Comparison of ENCODE assay signal across 20 cellular contexts in the genomic region with DNA sequence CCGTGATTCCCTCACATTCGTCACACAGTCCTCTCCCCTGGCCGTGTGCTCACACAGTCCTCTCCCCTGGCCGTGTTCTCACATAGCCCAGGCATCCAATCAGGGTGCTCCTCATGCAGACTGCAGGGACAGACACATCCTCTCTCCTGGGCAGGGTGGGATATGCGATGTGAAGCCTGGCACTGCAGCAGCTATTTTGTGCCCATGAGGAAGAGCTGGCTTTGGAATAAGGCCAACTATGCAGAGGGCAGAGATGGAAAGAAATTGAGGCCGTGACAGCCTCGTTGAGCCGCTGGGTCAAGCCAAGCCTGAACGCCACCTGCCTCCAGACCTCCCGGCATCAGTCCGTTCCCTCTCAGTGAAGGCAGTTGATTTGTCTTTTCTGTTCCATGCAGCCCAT. TPM values are rescaled to one million over a fixed set of nuclear protein-coding genes. Genes with fewer than 3 reads are reported as not detected.
"Had no signal": no experiment of that assay in that cellular context is flagged by ENCODE, and none has a peak within 500 bp of the region (broad histone marks: within the 10 kb centered on the region; RNA-seq: fewer than 3 reads in every experiment).

No MANE protein-coding gene starts in this region.

- H3K9me3 ChIP-seq: neutrophil had no signal

- ATAC-seq: effector memory CD8-positive, alpha-beta T cell; foreskin keratinocyte; stimulated activated naive B cell treated with anti-CD40 and anti-IgM and Interleukin-4, amounts not matched to agents 10 μg/mL and 1 μg/mL and 100 μg/mL, for 72 hours had no signal

- H3K36me3 Mint-ChIP-seq: activated naive CD8-positive, alpha-beta T cell; immature natural killer cell had no signal

- H3K9me3 Mint-ChIP-seq: activated T-helper 17 cell treated with anti-CD3 and anti-CD28 coated beads, Interleukin-2, amount 50 U/mL, for 72 hours; dendritic cell treated with granulocyte-macrophage colony-stimulating factor and Interleukin-4, amounts not matched to agents 40 ng/mL and 50 ng/mL, for 4 days; effector memory CD8-positive, alpha-beta T cell had no signal

- DNase-seq: activated CD4-positive, alpha-beta T cell treated with anti-CD3 and anti-CD28 coated beads for 1 hour; activated CD4-positive, alpha-beta T cell treated with anti-CD3 and anti-CD28 coated beads, Interleukin-2, amount 50 U/mL, for 4 hours; activated T-cell treated with anti-CD3 and anti-CD28 coated beads for 4 hours; brain microvascular endothelial cell; effector memory CD8-positive, alpha-beta T cell; foreskin keratinocyte; immature natural killer cell; naive B cell; stimulated activated CD4-positive, alpha-beta T cell treated with anti-CD3 and anti-CD28 coated beads, Interleukin-15, amount 100 ng/mL, for 24 hours; stimulated activated CD4-positive, alpha-beta T cell treated with anti-CD3 and anti-CD28 coated beads, Interleukin-4, amount 100 ng/mL, for 1 hour; stimulated activated naive B cell treated with anti-CD40 and anti-IgM and Interleukin-4, amounts not matched to agents 10 μg/mL and 1 μg/mL and 100 μg/mL, for 72 hours; substantia nigra; T-helper 9 cell had no signal

- H3K36me3 ChIP-seq: brain microvascular endothelial cell, neutrophil, tibial nerve had no signal

- H3K4me3 ChIP-seq: skin epidermis, tibial nerve had no signal

- H3K27me3 Mint-ChIP-seq: activated naive CD8-positive, alpha-beta T cell had no signal

- H3K4me3 Mint-ChIP-seq: activated naive CD8-positive, alpha-beta T cell; activated T-helper 17 cell treated with anti-CD3 and anti-CD28 coated beads, Interleukin-2, amount 50 U/mL, for 72 hours; dendritic cell treated with granulocyte-macrophage colony-stimulating factor and Interleukin-4, amounts not matched to agents 40 ng/mL and 50 ng/mL, for 4 days; effector memory CD8-positive, alpha-beta T cell; immature natural killer cell; naive B cell; stimulated activated naive B cell treated with anti-CD40 and anti-IgM and Interleukin-4, amounts not matched to agents 10 μg/mL and 1 μg/mL and 100 μg/mL, for 72 hours had no signal

- H3K4me1 ChIP-seq: foreskin keratinocyte had no signal

- H3K27me3 ChIP-seq: tibial nerve had no signal

- H3K27ac Mint-ChIP-seq: activated naive CD8-positive, alpha-beta T cell; activated T-helper 17 cell treated with anti-CD3 and anti-CD28 coated beads, Interleukin-2, amount 50 U/mL, for 72 hours; dendritic cell treated with granulocyte-macrophage colony-stimulating factor and Interleukin-4, amounts not matched to agents 40 ng/mL and 50 ng/mL, for 4 days; immature natural killer cell; stimulated activated naive B cell treated with anti-CD40 and anti-IgM and Interleukin-4, amounts not matched to agents 10 μg/mL and 1 μg/mL and 100 μg/mL, for 72 hours had no signal

- H3K27ac ChIP-seq: brain microvascular endothelial cell, foreskin keratinocyte, neutrophil, tibial nerve had no signal

RNA-seq across cellular contexts. Expression of gene FOXL3, which starts 35.8 kb away (rescaled TPM):
- total RNA-seq: activated T-helper 17 cell treated with anti-CD3 and anti-CD28 coated beads, Interleukin-2, amount 50 U/mL, for 72 hours; foreskin keratinocyte; lung microvascular endothelial cell; tibial nerve had no signal
- polyA plus RNA-seq: foreskin keratinocyte, immature natural killer cell had no signal
